Comparison of ENCODE assay signal across 1 cellular context in genomic region chr15:63834500-63835210, GRCh38.
A peak's percentile ranks its signal among the peaks of the same experiment; 100 is the strongest.
TF ChIP-seq lines count a peak whose summit lies in the region.

No MANE protein-coding gene starts in this region.

TF ChIP-seq in HepG2, 621 proteins besides CTCF, POLR2A, EP300 and RAD21 (continued from another document and continues in another):
- TF ChIP-seq THRA (CRISPR knock-in tag; IDR thresholded peaks at IDR 0.05; ENCODE audit: borderline replicate concordance) (no peak), KLF16 (CRISPR knock-in tag; IDR thresholded peaks at IDR 0.05) (no peak), KIAA2018 (CRISPR knock-in tag; IDR thresholded peaks at IDR 0.05; ENCODE audit: borderline replicate concordance) (no peak), ZNF383 (CRISPR knock-in tag; IDR thresholded peaks at IDR 0.05; ENCODE audit: borderline replicate concordance) (no peak), ZNF576 (CRISPR knock-in tag; IDR thresholded peaks at IDR 0.05) (no peak), HDAC6 (IDR thresholded peaks at IDR 0.05; ENCODE audit: low read depth, low read length) (no peak), RXRB (CRISPR knock-in tag; IDR thresholded peaks at IDR 0.05; ENCODE audit: borderline replicate concordance) (0 out of 2 replicates have a peak, but pooled peaks have one; percentile 18), BCL3 (CRISPR knock-in tag; IDR thresholded peaks at IDR 0.05) (no peak), ZNF136 (CRISPR knock-in tag; IDR thresholded peaks at IDR 0.05; ENCODE audit: low read depth) (no peak), ZNF552 (CRISPR knock-in tag; IDR thresholded peaks at IDR 0.05; ENCODE audit: borderline replicate concordance) (no peak), ZIK1 (CRISPR knock-in tag; IDR thresholded peaks at IDR 0.05; ENCODE audit: borderline replicate concordance, low read depth) (no peak), NR2C2 (CRISPR knock-in tag; IDR thresholded peaks at IDR 0.05; ENCODE audit: borderline replicate concordance) (no peak), ZNF263 (CRISPR knock-in tag; IDR thresholded peaks at IDR 0.05) (no peak), FOXP1 (IDR thresholded peaks at IDR 0.05) (no peak), FOXP1 (CRISPR knock-in tag; IDR thresholded peaks at IDR 0.05) (no peak), TEF (CRISPR knock-in tag; IDR thresholded peaks at IDR 0.05) (no peak), ZNF574 (CRISPR knock-in tag; IDR thresholded peaks at IDR 0.05) (no peak), ZNF691 (CRISPR knock-in tag; IDR thresholded peaks at IDR 0.05; ENCODE audit: borderline replicate concordance, low read depth) (no peak), SNAPC5 (CRISPR knock-in tag; IDR thresholded peaks at IDR 0.05; ENCODE audit: borderline replicate concordance) (no peak), ZNF124 (CRISPR knock-in tag; IDR thresholded peaks at IDR 0.05) (no peak), RARA (CRISPR knock-in tag; IDR thresholded peaks at IDR 0.05) (peak; percentile 78), RBAK (CRISPR knock-in tag; IDR thresholded peaks at IDR 0.05) (no peak), SP1 (IDR thresholded peaks at IDR 0.05) (no peak), SP1 (CRISPR knock-in tag; IDR thresholded peaks at IDR 0.05) (no peak), ZNF34 (CRISPR knock-in tag; IDR thresholded peaks at IDR 0.05; ENCODE audit: borderline replicate concordance) (no peak), SRSF9 (IDR thresholded peaks at IDR 0.05; ENCODE audit: borderline replicate concordance, insufficient read depth, low read depth, low read length, poor library complexity, severe bottlenecking) (no peak), ZNF407 (CRISPR knock-in tag; IDR thresholded peaks at IDR 0.05; ENCODE audit: not compliant biosample characterization) (no peak), ZMAT3 (CRISPR knock-in tag; conservative IDR thresholded peaks at IDR 0.05) (no peak), KMT2A (CRISPR knock-in tag; IDR thresholded peaks at IDR 0.05) (no peak), FOSL2 (CRISPR knock-in tag; IDR thresholded peaks at IDR 0.05) (no peak), KLF12 (CRISPR knock-in tag; IDR thresholded peaks at IDR 0.05; ENCODE audit: borderline replicate concordance) (no peak), STAT5B (CRISPR knock-in tag; IDR thresholded peaks at IDR 0.05) (no peak), CC2D1A (CRISPR knock-in tag; IDR thresholded peaks at IDR 0.05) (no peak), NR3C1 (CRISPR knock-in tag; IDR thresholded peaks at IDR 0.05) (no peak), SOX6 (IDR thresholded peaks at IDR 0.05) (no peak), SOX6 (CRISPR knock-in tag; IDR thresholded peaks at IDR 0.05) (0 out of 2 replicates have a peak, but pooled peaks have one; percentile 4)
